ENCODE assay signal across 1 cellular context in genomic region chr1:205590457-205590768, GRCh38.
TF ChIP-seq lines count a peak whose summit lies in the region.

No MANE protein-coding gene starts in this region.

TF ChIP-seq in HepG2, 621 proteins besides CTCF, POLR2A, EP300 and RAD21:
- TF ChIP-seq AKAP8 (CRISPR knock-in tag; IDR thresholded peaks at IDR 0.05): no peak
- no peak for TF ChIP-seq ZNF34 (CRISPR knock-in tag; IDR thresholded peaks at IDR 0.05; ENCODE audit: borderline replicate concordance)
- no peak for TF ChIP-seq HIC2 (CRISPR knock-in tag; IDR thresholded peaks at IDR 0.05; ENCODE audit: low read depth)
- TF ChIP-seq AKNA (CRISPR knock-in tag; IDR thresholded peaks at IDR 0.05; ENCODE audit: borderline replicate concordance): no peak
- no peak for TF ChIP-seq ZNF687 (CRISPR knock-in tag; IDR thresholded peaks at IDR 0.05)
- TF ChIP-seq HIVEP1 (CRISPR knock-in tag; IDR thresholded peaks at IDR 0.05): no peak
- TF ChIP-seq KDM2A (CRISPR knock-in tag; IDR thresholded peaks at IDR 0.05; ENCODE audit: borderline replicate concordance, low read depth): no peak
- TF ChIP-seq ZNF530 (CRISPR knock-in tag; IDR thresholded peaks at IDR 0.05; ENCODE audit: low read depth): no peak
- TF ChIP-seq PBX3 (CRISPR knock-in tag; IDR thresholded peaks at IDR 0.05; ENCODE audit: borderline replicate concordance): no peak
- no peak for TF ChIP-seq ZNF780A (CRISPR knock-in tag; IDR thresholded peaks at IDR 0.05)
- TF ChIP-seq FIP1L1 (IDR thresholded peaks at IDR 0.05; ENCODE audit: borderline replicate concordance, insufficient read depth, low read depth, low read length): no peak
- TF ChIP-seq SP1 (IDR thresholded peaks at IDR 0.05): no peak
- TF ChIP-seq SP1 (CRISPR knock-in tag; IDR thresholded peaks at IDR 0.05): no peak
- no peak for TF ChIP-seq ZNF576 (CRISPR knock-in tag; IDR thresholded peaks at IDR 0.05)
- no peak for TF ChIP-seq ZXDC (CRISPR knock-in tag; IDR thresholded peaks at IDR 0.05)
- TF ChIP-seq ZNF276 (CRISPR knock-in tag; IDR thresholded peaks at IDR 0.05; ENCODE audit: low read depth): no peak
- TF ChIP-seq SIX4 (CRISPR knock-in tag; IDR thresholded peaks at IDR 0.05): no peak
